ENCODE assay signal across 27 cellular contexts in genomic region chr11:128934926-128935325, GRCh38. TPM values are rescaled to one million over a fixed set of nuclear protein-coding genes. Genes with fewer than 3 reads are reported as not detected.
"Had no signal": no experiment of that assay in that cellular context is flagged by ENCODE, and none has a peak within 500 bp of the region (broad histone marks: within the 10 kb centered on the region; RNA-seq: fewer than 3 reads in every experiment).

No MANE protein-coding gene starts in this region.

- H3K27me3 ChIP-seq: colonic mucosa, esophagus squamous epithelium, left lung had no signal

- H3K9me3 ChIP-seq: colonic mucosa, esophagus squamous epithelium, gastrocnemius medialis, heart right ventricle, left lung had no signal

- H3K4me3 ChIP-seq: colonic mucosa, esophagus squamous epithelium, gastrocnemius medialis, heart right ventricle, left lung, lung had no signal

- H3K36me3 ChIP-seq: colonic mucosa, gastrocnemius medialis, heart right ventricle, left lung had no signal

- DNase-seq: colonic mucosa; cortex of kidney; effector CD8-positive, alpha-beta T cell; effector memory CD8-positive, alpha-beta T cell; endodermal cell; erythroblast; esophagus squamous epithelium; foreskin fibroblast; foreskin melanocyte; gastrocnemius medialis; glutamatergic neuron; head of caudate nucleus; heart right ventricle; hippocampal formation; left cardiac atrium; left lung; left ventricle myocardium superior; mammary epithelial cell; mesendoderm; midbrain had no signal

- H3K27ac ChIP-seq: colonic mucosa, epithelial cell of prostate, esophagus squamous epithelium, gastrocnemius medialis, heart right ventricle, left lung had no signal

- H3K4me1 ChIP-seq: colonic mucosa, gastrocnemius medialis, heart right ventricle, left lung had no signal

RNA-seq across cellular contexts. Expression of gene TP53AIP1, which starts 7.7 kb away (rescaled TPM):
- total RNA-seq: dermis microvascular lymphatic vessel endothelial cell, endodermal cell, gastrocnemius medialis, glomerular endothelial cell, heart right ventricle, kidney epithelial cell, left cardiac atrium, left ventricle myocardium superior, mononuclear cell, mucosa of gallbladder had no signal

RNA-seq across cellular contexts. Expression of gene KCNJ5, which starts 43.8 kb away (rescaled TPM):
- total RNA-seq: dermis microvascular lymphatic vessel endothelial cell had no signal
